18 cellular contexts compared by ENCODE assay signal in the genomic region with DNA sequence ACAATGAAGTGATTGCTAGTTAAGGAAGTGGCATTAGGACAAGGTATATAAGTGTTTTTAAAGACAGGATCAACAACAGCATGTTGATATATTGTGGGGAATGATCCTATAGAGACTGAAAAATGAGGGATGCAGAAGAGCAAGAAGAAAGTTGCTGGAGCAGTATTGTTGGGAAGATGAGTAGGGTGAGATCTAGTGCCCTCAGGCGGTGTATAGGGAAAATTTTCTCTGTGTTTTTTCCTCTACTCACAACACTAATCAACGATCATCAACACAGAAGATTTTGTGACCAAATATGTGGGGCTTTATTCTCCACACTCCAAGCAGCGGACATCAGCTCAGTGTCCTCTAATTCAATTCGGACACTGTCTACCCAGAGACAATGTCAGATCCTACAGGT. TPM values are rescaled to one million over a fixed set of nuclear protein-coding genes. Genes with fewer than 3 reads are reported as not detected.
DNase-seq lines count a peak whose midpoint lies in the region; ATAC-seq, FAIRE-seq and TF ChIP-seq lines count a peak whose summit lies in the region.
"Had no signal": no experiment of that assay in that cellular context is flagged by ENCODE, and none has a peak within 500 bp of the region (broad histone marks: within the 10 kb centered on the region; RNA-seq: fewer than 3 reads in every experiment).

No MANE protein-coding gene starts in this region.

- H3K4me1 ChIP-seq in OCI-LY7 (ENCODE audit: insufficient read depth, low read length, poor library complexity, severe bottlenecking) = no peaks in the 10 kb centered on the region
- H3K4me1 ChIP-seq: uterus had no signal

- no TSS peak for BruUV-seq in OCI-LY7 (replicated peaks; lab: Mats Ljungman, UMichigan)

- H3K4me3 Mint-ChIP-seq in T-cell = no peak overlapping the region
- H3K4me3 Mint-ChIP-seq: activated CD4-positive, alpha-beta memory T cell treated with anti-CD3 and anti-CD28 coated beads, Interleukin-2, amount 10 ng/mL, durations not matched to agents 7 days and 5 days; HFFc6; stimulated activated naive B cell treated with anti-CD40 and anti-IgM and Interleukin-4, amounts not matched to agents 10 μg/mL and 1 μg/mL and 100 μg/mL, for 72 hours had no signal

- H3K27me3 Mint-ChIP-seq in T-cell = peaks cover 7 to 9% of the 10 kb centered on the region in 2 donors

- H3K36me3 ChIP-seq in GM06990 (ENCODE audit: control insufficient read depth, insufficient read depth, low read length) (no peaks in the 10 kb centered on the region), OCI-LY7 (ENCODE audit: insufficient read depth, low read length) (no peaks in the 10 kb centered on the region)
- H3K36me3 ChIP-seq: uterus had no signal

- no peak for ATAC-seq in T-cell (replicated peaks in 1 of 4)
- ATAC-seq: stimulated activated naive B cell treated with anti-CD40 and anti-IgM and Interleukin-4, amounts not matched to agents 10 μg/mL and 1 μg/mL and 100 μg/mL, for 72 hours had no signal

- peak; percentile 23 for TF ChIP-seq CTCF in GM06990 (IDR thresholded peaks at IDR 0.05; ENCODE audit: insufficient read depth, low read length, poor library complexity, severe bottlenecking)
- peak; percentile 65 for TF ChIP-seq CTCF in OCI-LY7 (conservative IDR thresholded peaks at IDR 0.05; ENCODE audit: low read length)
- no peak for TF ChIP-seq CTCF in epithelial cell of esophagus (IDR thresholded peaks at IDR 0.05; ENCODE audit: insufficient read depth, low read depth, low read length, missing control alignments)

- intact Hi-C loops in OCI-LY7 (cut with micrococcal nuclease; ENCODE audit: unreplicated experiment) = loop anchor here (5.0 kb wide), 1 partner anchor 572 kb away; no protein-coding TSS in a partner anchor

- no peaks in the 10 kb centered on the region for H3K9me3 ChIP-seq in OCI-LY7 (ENCODE audit: low read length)
- H3K9me3 ChIP-seq: uterus had no signal

- CTCF ChIA-PET in OCI-LY7 (lab: Charles Lee; ENCODE audit: unreplicated experiment) (no interaction called here), T-cell (lab: Charles Lee) (no interaction called here)

- H3K4me3 ChIP-seq in GM06990 (replicated peaks; ENCODE audit: low read depth, low read length) = no peak overlapping the region
- no peak overlapping the region for H3K4me3 ChIP-seq in OCI-LY7 (ENCODE audit: low read depth, low read length, poor library complexity, severe bottlenecking)
- no peak overlapping the region for H3K4me3 ChIP-seq in epithelial cell of esophagus (ENCODE audit: low read length)
- H3K4me3 ChIP-seq: uterus had no signal

- no peak overlapping the region for H3K4me2 ChIP-seq in OCI-LY7 (ENCODE audit: low read length)

- H3K27me3 ChIP-seq in GM06990 (replicated peaks; ENCODE audit: control insufficient read depth, insufficient read depth, low read length) = no peaks in the 10 kb centered on the region
- H3K27me3 ChIP-seq: uterus had no signal

- POLR2A ChIA-PET in OCI-LY7 (lab: Charles Lee) (no interaction called here), T-cell (lab: Charles Lee) (interaction anchor here in 1 of 2 donors (1.1 kb wide), 1 partner anchor 9 kb away, joined by 3 read pairs; no protein-coding TSS in a partner anchor)

- FAIRE-seq in HTR-8/SVneo (lab: Jason Lieb, UNC) = no peak

- DNase-seq in A172 (ENCODE audit: low spot score) (peak; percentile 18), GM06990 (ENCODE audit: extremely low read depth, insufficient read length) (no peak), OCI-LY7 (ENCODE audit: low spot score) (peak; percentile 5), epithelial cell of esophagus (ENCODE audit: low read depth) (peak; percentile 8), amygdala (lab: John Stamatoyannopoulos, UW) (no peak), T-cell (no peak), HTR-8/SVneo (ENCODE audit: insufficient read length, low spot score) (no peak), SKM-1 treated with dmso at 0.1 percent for 144 hours (lab: John Stamatoyannopoulos, UW; ENCODE audit: unreplicated experiment) (no peak)
- DNase-seq: activated CD4-positive, alpha-beta memory T cell treated with anti-CD3 and anti-CD28 coated beads, Interleukin-2, amount 10 ng/mL, durations not matched to agents 7 days and 5 days; C1 segment of cervical spinal cord; effector memory CD4-positive, alpha-beta T cell; HFFc6; kidney glomerular epithelial cell; SHP77; stimulated activated CD4-positive, alpha-beta T cell treated with anti-CD3 and anti-CD28 coated beads, Interleukin-4, amount 100 ng/mL, for 24 hours; stimulated activated naive B cell treated with anti-CD40 and anti-IgM and Interleukin-4, amounts not matched to agents 10 μg/mL and 1 μg/mL and 100 μg/mL, for 72 hours; uterus had no signal

- H3K36me3 Mint-ChIP-seq in T-cell = peaks cover 9% of the 10 kb centered on the region

- no peaks in the 10 kb centered on the region for H3K79me2 ChIP-seq in OCI-LY7 (ENCODE audit: insufficient read depth, low read depth, low read length)

- H3K27ac ChIP-seq in OCI-LY7 (ENCODE audit: low read depth, low read length, poor library complexity, severe bottlenecking) = no peak overlapping the region
- H3K27ac ChIP-seq: uterus had no signal

- H2AFZ ChIP-seq in OCI-LY7 (ENCODE audit: low read length) = no peak overlapping the region

- H4K20me1 ChIP-seq in OCI-LY7 (ENCODE audit: insufficient read depth, low read length) = no peaks in the 10 kb centered on the region

- H3K4me1 Mint-ChIP-seq in T-cell = peaks cover 19% of the 10 kb centered on the region in 3 donors

- H3K27ac Mint-ChIP-seq in T-cell = no peak overlapping the region
- H3K27ac Mint-ChIP-seq: activated CD4-positive, alpha-beta memory T cell treated with anti-CD3 and anti-CD28 coated beads, Interleukin-2, amount 10 ng/mL, durations not matched to agents 7 days and 5 days; activated T-helper 2 cell treated with anti-CD3 and anti-CD28 coated beads, Interferon-gamma antibody, Interleukin-2, Interleukin-4, amounts not matched to agents 10 μg/mL and 5 μg/mL and 100 μg/mL, durations not matched to agents 14 hours and 24 hours and 36 hours; HFFc6; stimulated activated naive B cell treated with anti-CD40 and anti-IgM and Interleukin-4, amounts not matched to agents 10 μg/mL and 1 μg/mL and 100 μg/mL, for 72 hours had no signal

- peaks cover 4 to 7% (median 7%) of the 10 kb centered on the region in 3 donors for H3K9me3 Mint-ChIP-seq in T-cell

- no peaks in the 10 kb centered on the region for H3K9me2 ChIP-seq in OCI-LY7 (ENCODE audit: insufficient read depth, low read length)

RNA-seq across cellular contexts. Expression of gene PTTG1IP2, which starts 9.6 kb away (rescaled TPM):
- not detected in 2 replicates for total RNA-seq in A172 (2014; rRNA removed; shearing (Covaris generic))
- not detected in 2 replicates for total RNA-seq in OCI-LY7 (2014; rRNA removed; shearing (Covaris generic))
- not detected in 2 replicates for total RNA-seq in OCI-LY7 (2022)
- total RNA-seq in T-cell = not detected
- total RNA-seq: activated CD4-positive, alpha-beta memory T cell treated with anti-CD3 and anti-CD28 coated beads, Interleukin-2, amount 10 ng/mL, durations not matched to agents 7 days and 5 days; activated T-helper 2 cell treated with anti-CD3 and anti-CD28 coated beads, Interferon-gamma antibody, Interleukin-2, Interleukin-4, amounts not matched to agents 10 μg/mL and 5 μg/mL and 100 μg/mL, durations not matched to agents 14 hours and 24 hours and 36 hours; HFFc6; uterus had no signal

RNA-seq across cellular contexts. Expression of gene CLDN12, which starts 56.6 kb away (rescaled TPM):
- 33.7 and 35.8 TPM in 2 replicates for total RNA-seq in A172 (2014; rRNA removed; shearing (Covaris generic))
- 8.2 and 11.0 TPM in 2 replicates for total RNA-seq in OCI-LY7 (2014; rRNA removed; shearing (Covaris generic))
- total RNA-seq in OCI-LY7 (2022) = 17.0 and 20.4 TPM in 2 replicates
- 1 to 10 TPM; 1.8 to 3.7 (median 2.3) TPM for total RNA-seq in T-cell

Comparison
In these comparisons a context has a peak if more than half of its experiments do, and no peak if none do; other contexts are left out.
1. DNase-seq: peak in A172 (single experiment), OCI-LY7 (single experiment) and epithelial cell of esophagus (single experiment); none in GM06990 (single experiment), amygdala (0 of 56), T-cell (0 of 34), HTR-8/SVneo (single experiment) and SKM-1 treated with dmso at 0.1 percent for 144 hours (single experiment).